12 cellular contexts compared by ENCODE assay signal in the genomic region with DNA sequence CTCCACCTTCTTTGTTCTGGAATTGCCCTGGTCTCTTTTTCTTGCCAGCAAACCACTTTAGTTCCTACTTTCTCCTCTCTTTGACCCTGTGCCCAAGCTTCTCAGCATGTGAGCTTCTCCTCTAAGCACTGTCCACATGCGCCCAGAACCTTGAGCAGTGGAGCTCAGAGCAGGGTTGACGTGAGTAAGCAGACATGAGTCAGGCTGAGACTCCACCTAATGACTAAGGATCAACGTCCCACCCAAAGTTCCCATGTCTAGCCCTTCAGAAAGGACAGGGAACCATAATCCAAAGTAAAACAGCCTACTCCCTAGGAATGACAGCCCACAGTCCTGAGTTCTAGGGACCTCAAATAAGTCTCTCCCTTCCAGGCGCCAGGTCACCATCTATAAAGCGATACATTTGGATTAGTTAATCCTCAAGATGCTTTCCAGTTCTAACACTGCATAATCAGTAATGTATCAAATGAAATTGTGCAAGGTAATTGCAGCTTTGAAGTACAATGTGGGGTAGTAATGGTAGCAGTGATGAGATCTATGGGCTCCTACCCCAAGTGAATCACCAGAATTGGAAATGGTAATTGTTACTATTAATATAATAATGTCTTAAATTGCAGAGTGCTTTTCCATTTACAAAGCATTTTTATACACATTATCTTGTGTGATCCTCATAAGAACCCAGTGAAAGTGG. TPM values are rescaled to one million over a fixed set of nuclear protein-coding genes. Genes with fewer than 3 reads are reported as not detected.
DNase-seq lines count a peak whose midpoint lies in the region; ATAC-seq and TF ChIP-seq lines count a peak whose summit lies in the region.
"Had no signal": no experiment of that assay in that cellular context is flagged by ENCODE, and none has a peak within 500 bp of the region (broad histone marks: within the 10 kb centered on the region; RNA-seq: fewer than 3 reads in every experiment).

No MANE protein-coding gene starts in this region.

- no peaks in the 10 kb centered on the region for H3K9me3 ChIP-seq in upper lobe of right lung

- H3K4me3 ChIP-seq in upper lobe of right lung, result no peak overlapping the region
- H3K4me3 ChIP-seq: neural progenitor cell had no signal

- no peak for TF ChIP-seq CTCF in upper lobe of right lung (IDR thresholded peaks at IDR 0.05)

- DNase-seq in left ventricle myocardium superior (no peak), cardiac septum (ENCODE audit: low spot score) (no peak), astrocyte of the hippocampus (ENCODE audit: low read depth, low spot score) (peak; percentile 72), kidney glomerular epithelial cell (lab: John Stamatoyannopoulos, UW) (peak; percentile 58), upper lobe of right lung (no peak), HuH-7.5 (ENCODE audit: low spot score) (no peak), superior temporal gyrus (ENCODE audit: extremely low spot score) (no peak), NCI-H345 treated with DMSO at 0.1 percent for 48 hours (lab: John Stamatoyannopoulos, UW; ENCODE audit: unreplicated experiment) (no peak)
- DNase-seq: NCI-H1105 treated with DMSO at 0.1 percent for 48 hours, T-helper 1 cell had no signal

- ATAC-seq in left ventricle myocardium superior, result peak; percentile 56
- ATAC-seq in upper lobe of right lung, result peak; percentile 90
- ATAC-seq: stimulated activated memory B cell treated with anti-CD40 and anti-IgM and Interleukin-4, amounts not matched to agents 10 μg/mL and 1 μg/mL and 100 μg/mL, for 72 hours had no signal

- no peak overlapping the region for H3K27ac ChIP-seq in upper lobe of right lung
- H3K27ac ChIP-seq: neural progenitor cell had no signal

- H3K27me3 ChIP-seq in upper lobe of right lung, result no peaks in the 10 kb centered on the region
- H3K27me3 ChIP-seq: neural progenitor cell had no signal

- H3K36me3 ChIP-seq in upper lobe of right lung, result no peaks in the 10 kb centered on the region
- H3K36me3 ChIP-seq: neural progenitor cell had no signal

- intact Hi-C loops in left ventricle myocardium superior (cut with micrococcal nuclease) (no loop called here), cardiac septum (cut with DNase I) (no loop called here), upper lobe of right lung (cut with DNase I) (no loop called here)

- no peaks in the 10 kb centered on the region for H3K4me1 ChIP-seq in upper lobe of right lung
- H3K4me1 ChIP-seq: neural progenitor cell had no signal

RNA-seq across cellular contexts. Expression of a gene that starts 44.5 kb away (rescaled TPM):
- total RNA-seq in left ventricle myocardium superior (2.5 TPM), cardiac septum (2.0 TPM), upper lobe of right lung (26.3 TPM)

Comparison
In these comparisons a context has a peak if more than half of its experiments do, and no peak if none do; other contexts are left out.
1. DNase-seq: peak in astrocyte of the hippocampus (single experiment) and kidney glomerular epithelial cell (single experiment); none in left ventricle myocardium superior (single experiment), cardiac septum (single experiment), upper lobe of right lung (single experiment), HuH-7.5 (single experiment), superior temporal gyrus (single experiment) and NCI-H345 treated with DMSO at 0.1 percent for 48 hours (single experiment).